In the genomic region with DNA sequence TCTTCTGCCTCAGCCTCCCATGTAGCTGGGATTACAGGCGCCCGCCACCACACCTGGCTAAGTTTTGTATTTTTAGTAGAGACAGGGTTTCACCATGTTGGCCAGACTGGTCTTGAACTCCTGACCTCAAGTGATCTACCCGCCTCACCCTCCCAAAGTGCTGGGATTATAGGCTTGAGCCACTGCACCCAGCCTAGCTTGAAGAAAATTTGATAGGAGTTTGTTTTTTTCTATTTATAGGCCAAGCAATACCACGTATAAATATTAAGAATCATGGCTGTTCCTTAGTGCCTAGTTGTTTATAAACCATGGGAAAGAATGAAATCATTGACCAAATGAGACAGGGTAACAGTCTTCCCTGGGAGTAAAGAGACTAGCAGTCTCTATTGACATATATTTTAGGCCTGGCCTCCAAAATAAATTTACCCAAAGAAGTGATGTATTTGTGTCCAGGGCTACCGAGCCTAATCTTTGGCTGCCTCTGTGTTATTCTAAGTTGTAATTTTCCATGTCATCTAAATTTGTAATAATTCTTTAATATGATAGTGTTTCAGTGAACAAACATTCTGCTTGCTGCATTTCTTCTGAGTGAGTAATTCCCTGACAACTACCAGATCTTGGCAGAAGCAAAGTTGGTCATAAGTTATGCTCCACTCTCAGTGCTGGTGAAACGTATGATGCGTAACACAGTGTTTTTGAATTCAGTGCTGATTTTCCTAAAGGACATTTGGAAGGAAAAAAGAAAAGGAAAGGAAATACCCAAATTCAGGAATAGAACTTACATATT, we compare ENCODE assay signal across 9 cellular contexts. TPM values are rescaled to one million over a fixed set of nuclear protein-coding genes. Genes with fewer than 3 reads are reported as not detected.
A peak's percentile ranks its signal among the peaks of the same experiment; 100 is the strongest.
DNase-seq lines count a peak whose midpoint lies in the region; ATAC-seq and TF ChIP-seq lines count a peak whose summit lies in the region.
"Had no signal": no experiment of that assay in that cellular context is flagged by ENCODE, and none has a peak within 500 bp of the region (broad histone marks: within the 10 kb centered on the region; RNA-seq: fewer than 3 reads in every experiment).

No MANE protein-coding gene starts in this region.

- H3K36me3 Mint-ChIP-seq in chondrocyte (ENCODE audit: low read depth) = peaks cover 5% of the 10 kb centered on the region

- H3K27me3 ChIP-seq in subcutaneous abdominal adipose tissue (ENCODE audit: control insufficient read depth in 5 of 5, insufficient read depth in 4 of 5, low read length in 5 of 5) = no peaks in the 10 kb centered on the region

- peak overlapping the region in 3 of 5 donors; percentile 9 to 66 (median 26) for H3K9ac ChIP-seq in subcutaneous abdominal adipose tissue (ENCODE audit: low read length in 5 of 5)

- H3K27ac Mint-ChIP-seq in chondrocyte (ENCODE audit: unreplicated experiment) = peak overlapping the region; percentile 94

- no peaks in the 10 kb centered on the region for H3K9me3 Mint-ChIP-seq in chondrocyte (ENCODE audit: low read depth)

- DNase-seq in HS-5 (ENCODE audit: low read depth) (peak; percentile 84), chondrocyte (ENCODE audit: low spot score) (no peak), kidney glomerular epithelial cell (lab: John Stamatoyannopoulos, UW) (peak; percentile 94), HuH-7 (ENCODE audit: low spot score) (no peak), CD1c-positive myeloid dendritic cell (ENCODE audit: extremely low spot score) (no peak), NCI-H748 treated with DMSO at 0.1 percent for 48 hours (lab: John Stamatoyannopoulos, UW) (no peak)
- DNase-seq: activated CD4-positive, alpha-beta T cell treated with anti-CD3 and anti-CD28 coated beads, Interleukin-2, amount 50 U/mL, for 4 hours had no signal

- H3K9me3 ChIP-seq in subcutaneous abdominal adipose tissue (ENCODE audit: control insufficient read depth in 5 of 5, low read length in 5 of 5) = no peaks in the 10 kb centered on the region

- TF ChIP-seq CTCF in chondrocyte (IDR thresholded peaks at IDR 0.05) = no peak

- no peaks in the 10 kb centered on the region for H3K27me3 Mint-ChIP-seq in chondrocyte (ENCODE audit: low read depth)

- peaks cover 69% of the 10 kb centered on the region for H3K4me1 Mint-ChIP-seq in chondrocyte (ENCODE audit: low read depth)

- H3K27ac ChIP-seq in subcutaneous abdominal adipose tissue (ENCODE audit: low read depth, low read length) = peak overlapping the region; percentile 89

- H3K36me3 ChIP-seq in subcutaneous abdominal adipose tissue (ENCODE audit: control insufficient read depth in 5 of 5, insufficient read depth in 5 of 5, low read length in 5 of 5) = peaks cover 0 to 19% (median 6%) of the 10 kb centered on the region in 5 donors

- peaks cover 0 to 28% (median 14%) of the 10 kb centered on the region in 5 donors for H3K4me1 ChIP-seq in subcutaneous abdominal adipose tissue (ENCODE audit: control insufficient read depth in 5 of 5, insufficient read depth in 5 of 5, low read length in 5 of 5)

- peak overlapping the region; percentile 2 for H3K4me3 Mint-ChIP-seq in chondrocyte (ENCODE audit: unreplicated experiment)

- no peak for ATAC-seq in GM21723 (IDR thresholded peaks at IDR 0.05; ENCODE audit: unreplicated experiment)

- no peak overlapping the region for H3K4me3 ChIP-seq in subcutaneous abdominal adipose tissue (ENCODE audit: low read depth in 1 of 5, low read length in 5 of 5)

RNA-seq across cellular contexts. Expression of gene PKD2, which starts 10.3 kb away (rescaled TPM):
- 69.7 to 71.7 TPM (median 69.8 TPM) in 3 replicates for total RNA-seq in chondrocyte

RNA-seq across cellular contexts. Expression of gene SPP1, which starts 42.2 kb away (rescaled TPM):
- total RNA-seq in chondrocyte = 13.5 to 16.0 TPM (median 15.7 TPM) in 3 replicates

Comparison
In these comparisons a context has a peak if more than half of its experiments do, and no peak if none do; other contexts are left out.
1. DNase-seq: peak in HS-5 (single experiment) and kidney glomerular epithelial cell (single experiment); none in chondrocyte (single experiment), HuH-7 (single experiment), CD1c-positive myeloid dendritic cell (single experiment) and NCI-H748 treated with DMSO at 0.1 percent for 48 hours (single experiment).